Comparison of ENCODE assay signal across 20 cellular contexts in genomic region chr7:78450754-78451153, GRCh38.
"Had no signal": no experiment of that assay in that cellular context is flagged by ENCODE, and none has a peak within 500 bp of the region (broad histone marks: within the 10 kb centered on the region; RNA-seq: fewer than 3 reads in every experiment).

No MANE protein-coding gene starts in this region.

- DNase-seq: effector CD4-positive, alpha-beta T cell; endodermal cell; islet precursor cell; mammary epithelial cell; natural killer cell; occipital lobe; retina; right lobe of liver; stimulated activated CD4-positive, alpha-beta T cell treated with anti-CD3 and anti-CD28 coated beads, Interleukin-2, amount 100 ng/mL, for 24 hours; stimulated activated CD4-positive, alpha-beta T cell treated with anti-CD3 and anti-CD28 coated beads, Interleukin-4, amount 100 ng/mL, for 4 hours; stimulated activated naive B cell treated with anti-CD40 and anti-IgM and Interleukin-4, amounts not matched to agents 10 μg/mL and 1 μg/mL and 100 μg/mL, for 72 hours; stimulated activated naive CD8-positive, alpha-beta T cell treated with anti-CD3 and anti-CD28 coated beads, Interleukin-15, amount 100 ng/mL, for 72 hours; testis; upper lobe of right lung had no signal

- H3K9me3 Mint-ChIP-seq: endodermal cell; stimulated activated naive B cell treated with anti-CD40 and anti-IgM and Interleukin-4, amounts not matched to agents 10 μg/mL and 1 μg/mL and 100 μg/mL, for 72 hours had no signal

- H3K27ac Mint-ChIP-seq: endodermal cell; natural killer cell; stimulated activated naive B cell treated with anti-CD40 and anti-IgM and Interleukin-4, amounts not matched to agents 10 μg/mL and 1 μg/mL and 100 μg/mL, for 72 hours; stimulated activated naive CD8-positive, alpha-beta T cell treated with anti-CD3 and anti-CD28 coated beads, Interleukin-15, amount 100 ng/mL, for 72 hours had no signal

- H3K27me3 Mint-ChIP-seq: stimulated activated naive B cell treated with anti-CD40 and anti-IgM and Interleukin-4, amounts not matched to agents 10 μg/mL and 1 μg/mL and 100 μg/mL, for 72 hours; stimulated activated naive CD8-positive, alpha-beta T cell treated with anti-CD3 and anti-CD28 coated beads, Interleukin-15, amount 100 ng/mL, for 72 hours had no signal

- ATAC-seq: left lobe of liver; natural killer cell; right lobe of liver; stimulated activated naive B cell treated with anti-CD40 and anti-IgM and Interleukin-4, amounts not matched to agents 10 μg/mL and 1 μg/mL and 100 μg/mL, for 72 hours; stimulated activated naive CD8-positive, alpha-beta T cell treated with anti-CD3 and anti-CD28 coated beads, Interleukin-15, amount 100 ng/mL, for 72 hours; upper lobe of right lung had no signal

- FAIRE-seq: frontal cortex had no signal

- H3K4me1 ChIP-seq: parathyroid adenoma, prostate gland, right lobe of liver, testis, tibial nerve, upper lobe of right lung had no signal

- H3K27me3 ChIP-seq: right lobe of liver, testis, tibial nerve, upper lobe of right lung had no signal

- H3K4me3 ChIP-seq: coronary artery, prostate gland, right lobe of liver, testis, tibial nerve, upper lobe of right lung had no signal

- H3K4me1 Mint-ChIP-seq: natural killer cell; stimulated activated naive B cell treated with anti-CD40 and anti-IgM and Interleukin-4, amounts not matched to agents 10 μg/mL and 1 μg/mL and 100 μg/mL, for 72 hours; stimulated activated naive CD8-positive, alpha-beta T cell treated with anti-CD3 and anti-CD28 coated beads, Interleukin-15, amount 100 ng/mL, for 72 hours had no signal

- H3K4me3 Mint-ChIP-seq: endodermal cell; natural killer cell; stimulated activated naive B cell treated with anti-CD40 and anti-IgM and Interleukin-4, amounts not matched to agents 10 μg/mL and 1 μg/mL and 100 μg/mL, for 72 hours; stimulated activated naive CD8-positive, alpha-beta T cell treated with anti-CD3 and anti-CD28 coated beads, Interleukin-15, amount 100 ng/mL, for 72 hours had no signal

- H3K36me3 Mint-ChIP-seq: natural killer cell; stimulated activated naive B cell treated with anti-CD40 and anti-IgM and Interleukin-4, amounts not matched to agents 10 μg/mL and 1 μg/mL and 100 μg/mL, for 72 hours had no signal

- H3K36me3 ChIP-seq: prostate gland, right lobe of liver, tibial nerve, upper lobe of right lung had no signal

- H3K27ac ChIP-seq: coronary artery, parathyroid adenoma, prostate gland, right lobe of liver, testis, tibial nerve, upper lobe of right lung had no signal

- H3K9me3 ChIP-seq: prostate gland, right lobe of liver, testis, tibial nerve, upper lobe of right lung had no signal
